In the genomic region with DNA sequence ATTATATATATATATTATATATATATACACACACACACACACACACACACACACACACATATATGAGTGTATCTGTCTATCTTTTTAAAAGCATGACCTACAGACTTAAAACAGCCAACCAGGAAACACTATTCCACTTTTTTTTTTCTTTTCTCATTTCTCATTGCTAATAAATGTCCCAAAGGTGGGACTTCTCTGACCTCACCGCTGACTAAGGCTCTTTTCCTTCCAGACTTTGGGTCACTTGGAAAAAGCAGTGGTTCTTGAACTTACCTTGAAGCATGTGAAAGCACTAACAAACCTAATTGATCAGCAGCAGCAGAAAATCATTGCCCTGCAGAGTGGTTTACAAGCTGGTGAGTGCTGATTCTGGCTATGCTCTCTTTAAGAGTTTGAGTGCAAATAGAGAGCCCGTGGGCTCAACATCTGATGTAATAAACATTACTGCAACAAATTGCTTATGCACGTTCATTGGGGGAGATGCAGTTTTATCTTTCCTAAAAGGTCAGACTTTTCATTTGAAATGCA, we compare ENCODE assay signal across 1 cellular context.
TF ChIP-seq lines count a peak whose summit lies in the region.

No MANE protein-coding gene starts in this region.

TF ChIP-seq in HepG2, 621 proteins besides CTCF, POLR2A, EP300 and RAD21 (continued from another document):
- TF ChIP-seq, protein P1, sequence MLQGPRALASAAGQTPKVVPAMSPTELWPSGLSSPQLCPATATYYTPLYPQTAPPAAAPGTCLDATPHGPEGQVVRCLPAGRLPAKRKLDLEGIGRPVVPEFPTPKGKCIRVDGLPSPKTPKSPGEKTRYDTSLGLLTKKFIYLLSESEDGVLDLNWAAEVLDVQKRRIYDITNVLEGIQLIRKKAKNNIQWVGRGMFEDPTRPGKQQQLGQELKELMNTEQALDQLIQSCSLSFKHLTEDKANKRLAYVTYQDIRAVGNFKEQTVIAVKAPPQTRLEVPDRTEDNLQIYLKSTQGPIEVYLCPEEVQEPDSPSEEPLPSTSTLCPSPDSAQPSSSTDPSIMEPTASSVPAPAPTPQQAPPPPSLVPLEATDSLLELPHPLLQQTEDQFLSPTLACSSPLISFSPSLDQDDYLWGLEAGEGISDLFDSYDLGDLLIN (CRISPR knock-in tag; IDR thresholded peaks at IDR 0.05; ENCODE audit: borderline replicate concordance), result no peak
- TF ChIP-seq TMF1 (CRISPR knock-in tag; IDR thresholded peaks at IDR 0.05; ENCODE audit: low read depth), result peak; percentile 43; the same call in 1 of the 2 replicates
- TF ChIP-seq, protein P2, sequence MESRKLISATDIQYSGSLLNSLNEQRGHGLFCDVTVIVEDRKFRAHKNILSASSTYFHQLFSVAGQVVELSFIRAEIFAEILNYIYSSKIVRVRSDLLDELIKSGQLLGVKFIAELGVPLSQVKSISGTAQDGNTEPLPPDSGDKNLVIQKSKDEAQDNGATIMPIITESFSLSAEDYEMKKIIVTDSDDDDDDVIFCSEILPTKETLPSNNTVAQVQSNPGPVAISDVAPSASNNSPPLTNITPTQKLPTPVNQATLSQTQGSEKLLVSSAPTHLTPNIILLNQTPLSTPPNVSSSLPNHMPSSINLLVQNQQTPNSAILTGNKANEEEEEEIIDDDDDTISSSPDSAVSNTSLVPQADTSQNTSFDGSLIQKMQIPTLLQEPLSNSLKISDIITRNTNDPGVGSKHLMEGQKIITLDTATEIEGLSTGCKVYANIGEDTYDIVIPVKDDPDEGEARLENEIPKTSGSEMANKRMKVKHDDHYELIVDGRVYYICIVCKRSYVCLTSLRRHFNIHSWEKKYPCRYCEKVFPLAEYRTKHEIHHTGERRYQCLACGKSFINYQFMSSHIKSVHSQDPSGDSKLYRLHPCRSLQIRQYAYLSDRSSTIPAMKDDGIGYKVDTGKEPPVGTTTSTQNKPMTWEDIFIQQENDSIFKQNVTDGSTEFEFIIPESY (CRISPR knock-in tag; IDR thresholded peaks at IDR 0.05), result no peak
